ENCODE assay signal across 8 cellular contexts in the genomic region with DNA sequence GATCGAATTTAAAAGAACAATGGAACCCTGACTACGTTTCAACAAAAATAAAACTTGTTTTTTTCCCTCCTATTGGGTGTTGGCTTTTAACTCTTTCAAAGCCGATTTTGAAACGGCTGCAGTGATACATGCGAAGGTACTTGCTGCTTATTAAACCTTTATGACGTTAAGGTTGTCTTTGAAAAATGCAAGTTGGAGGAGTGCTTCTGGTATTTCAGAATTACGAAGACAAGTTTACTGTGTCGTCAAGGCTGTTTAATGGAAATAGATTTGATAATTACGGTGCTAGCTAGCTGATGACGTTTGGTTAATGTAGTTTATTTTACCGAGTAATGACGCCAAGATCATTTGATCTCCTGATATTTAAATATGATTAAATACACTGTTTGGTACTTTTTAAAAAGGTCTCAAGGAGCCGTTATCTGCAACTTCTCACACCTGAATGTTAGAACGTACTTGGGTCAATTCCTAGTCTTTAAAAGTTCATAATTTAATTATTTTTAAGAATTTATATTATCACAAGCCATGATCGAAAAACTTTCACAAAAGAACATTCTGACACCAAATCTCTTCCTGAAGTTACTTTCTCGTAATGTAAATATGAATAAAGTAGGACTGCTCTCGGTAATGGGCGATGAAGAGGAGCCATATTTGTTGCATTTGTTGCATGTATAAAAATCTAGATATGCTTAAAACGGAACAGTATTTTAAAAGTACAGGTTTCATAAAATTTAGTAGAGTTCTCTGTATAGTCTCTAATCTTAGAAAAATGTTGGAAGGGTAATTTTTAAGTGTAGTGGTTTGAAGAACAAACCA. TPM values are rescaled to one million over a fixed set of nuclear protein-coding genes. Genes with fewer than 3 reads are reported as not detected.
DNase-seq lines count a peak whose midpoint lies in the region; ATAC-seq lines count a peak whose summit lies in the region.

No MANE protein-coding gene starts in this region.

- DNase-seq in stimulated activated naive CD4-positive, alpha-beta T cell (lab: John Stamatoyannopoulos, UW) = peak in 5 of 6 experiments; percentile 48 to 85 (median 84)
- DNase-seq in stimulated activated naive CD4-positive, alpha-beta T cell treated with Interleukin-2 at 50 U/mL for 16 hours (lab: John Stamatoyannopoulos, UW) = no peak
- DNase-seq in SK-N-DZ (ENCODE audit: low spot score) (peak; percentile 30), naive B cell (peak; percentile 38), NCI-H128 (lab: John Stamatoyannopoulos, UW; ENCODE audit: unreplicated experiment) (no peak), NCI-H446 (lab: John Stamatoyannopoulos, UW) (no peak), AG08395 (ENCODE audit: low spot score) (no peak)
- peak; percentile 47 for DNase-seq in effector CD4-positive, alpha-beta T cell

- H3K27me3 Mint-ChIP-seq in naive B cell = peaks cover 0 to 5% (median 0%) of the 10 kb centered on the region in 3 donors

- ATAC-seq in naive B cell (ENCODE audit: low read depth in 2 of 2) = peak in 1 of 2 donors; percentile 1

- H3K4me1 Mint-ChIP-seq in naive B cell = peaks cover 37 to 54% (median 40%) of the 10 kb centered on the region in 3 donors

- peak overlapping the region; percentile 87 to 100 (median 96) for H3K4me3 Mint-ChIP-seq in naive B cell

- H3K27ac Mint-ChIP-seq in naive B cell = peak overlapping the region; percentile 93 to 97 (median 97)

- H3K9me3 Mint-ChIP-seq in naive B cell = peaks cover 0 to 1% (median 0%) of the 10 kb centered on the region in 7 donors

- H3K36me3 Mint-ChIP-seq in naive B cell = peaks cover 7 to 29% of the 10 kb centered on the region in 2 donors

RNA-seq across cellular contexts. Expression of gene CHD2, which starts 16.3 kb away (rescaled TPM):
- 31.4 and 38.8 TPM in 2 replicates for polyA plus RNA-seq in SK-N-DZ (2014; cell fraction: cytosol; rRNA removed)
- polyA plus RNA-seq in SK-N-DZ (2014; cell fraction: nucleus; rRNA removed) = 60.9 and 82.1 TPM in 2 replicates
- 100 to 1,000 TPM in 1 of 6 donors, 10 to 100 TPM in 5; 41.6 to 134 (median 85.2) TPM for polyA plus RNA-seq in naive B cell (ENCODE audit: low read depth in 6 of 6)

Comparison
In these comparisons a context has a peak if more than half of its experiments do, and no peak if none do; other contexts are left out.
1. DNase-seq: peak in stimulated activated naive CD4-positive, alpha-beta T cell (5 of 6), SK-N-DZ (single experiment), effector CD4-positive, alpha-beta T cell (single experiment) and naive B cell (single experiment); none in stimulated activated naive CD4-positive, alpha-beta T cell treated with Interleukin-2 at 50 U/mL for 16 hours (single experiment), NCI-H128 (single experiment), NCI-H446 (0 of 2) and AG08395 (single experiment).